ENCODE assay signal across 8 cellular contexts in genomic region chr6:26157150-26157837, GRCh38.
DNase-seq lines count a peak whose midpoint lies in the region; ATAC-seq and TF ChIP-seq lines count a peak whose summit lies in the region.

No MANE protein-coding gene starts in this region.

- POLR2A ChIA-PET in Panc1 (lab: Charles Lee): interaction anchor here (0.6 to 4.6 kb wide), 19 partner anchors 13 to 1736 kb away, joined by 3 to 88 read pairs (median 3); a partner anchor contains a TSS

- H3K36me3 ChIP-seq in Panc1 (ENCODE audit: control insufficient read depth, insufficient read depth, low read length) (no peaks in the 10 kb centered on the region; the same call in none of the 2 replicates), ovary (no peaks in the 10 kb centered on the region), urinary bladder (ENCODE audit: insufficient read depth) (no peaks in the 10 kb centered on the region)

- ATAC-seq in GM19463 (IDR thresholded peaks at IDR 0.05; ENCODE audit: unreplicated experiment) (peak; percentile 8), Panc1 (peak; percentile 47)

- TSS peak; percentile 100 for BruUV-seq in Panc1 (replicated peaks; lab: Mats Ljungman, UMichigan)

- TF ChIP-seq CTCF in Panc1 (IDR thresholded peaks at IDR 0.05): no peak
- TF ChIP-seq CTCF in ovary (IDR thresholded peaks at IDR 0.05): peak in 1 of 3 donors; percentile 28

- TF ChIP-seq POLR2A in ovary (IDR thresholded peaks at IDR 0.05): peak; percentile 55

- H3K4me3 ChIP-seq in Panc1 (ENCODE audit: low read depth in 2 of 2, low read length in 2 of 2): peak overlapping the region; percentile 59 to 94
- peak overlapping the region; percentile 77 for H3K4me3 ChIP-seq in ovary
- peak overlapping the region; percentile 57 for H3K4me3 ChIP-seq in urinary bladder (ENCODE audit: low read depth, low read length)

- peak overlapping the region; percentile 99 for H3K27ac ChIP-seq in Panc1 (ENCODE audit: low read length)
- peak overlapping the region; percentile 51 to 98 for H3K27ac ChIP-seq in ovary
- H3K27ac ChIP-seq in urinary bladder (ENCODE audit: low read depth): peak overlapping the region; percentile 94

- H3K27me3 ChIP-seq in Panc1 (ENCODE audit: control insufficient read depth, insufficient read depth, low read length) (no peaks in the 10 kb centered on the region), ovary (no peaks in the 10 kb centered on the region)

- WGBS in ovary, 3 donors: 0 to 1% (median 0%) methylated on average over 29 of the region's 29 CpGs
- WGBS in urinary bladder: 1% methylated on average over 29 of the region's 29 CpGs

- H3K4me1 ChIP-seq in Panc1 (ENCODE audit: control insufficient read depth, insufficient read depth, low read length) (peaks cover 13% of the 10 kb centered on the region), ovary (ENCODE audit: insufficient read depth) (no peaks in the 10 kb centered on the region), urinary bladder (ENCODE audit: insufficient read depth) (no peaks in the 10 kb centered on the region)

- DNase-seq in COR-L47 (lab: John Stamatoyannopoulos, UW) (peak; percentile 69), HK-2 (ENCODE audit: unreplicated experiment) (peak; percentile 69), Panc1 (ENCODE audit: low read depth, low spot score) (no peak), head of caudate nucleus (peak in 36 of 42 donors; percentile 18 to 80 (median 57)), ovary (peak; percentile 71 to 80 (median 79))
- DNase-seq in activated T-helper 9 cell treated with anti-CD3 and anti-CD28 coated beads, Interleukin-2, amount 50 U/mL, for 16 hours (ENCODE audit: low read depth): peak; percentile 23

- intact Hi-C loops in Panc1 (cut with micrococcal nuclease; ENCODE audit: unreplicated experiment) (loop anchor here (5.0 kb wide), 1 partner anchor 40 kb away; a partner anchor contains a TSS), head of caudate nucleus (cut with DNase I) (loop anchor here (2.0 kb wide), 3 partner anchors 16 to 42 kb away; a partner anchor contains a TSS), ovary (cut with DNase I) (loop anchor here (2.0 to 5.0 kb wide), 4 partner anchors 32 to 100 kb away; a partner anchor contains a TSS)

- TF ChIP-seq EP300 in ovary (IDR thresholded peaks at IDR 0.05): no peak

- CTCF ChIA-PET in Panc1 (lab: Charles Lee): no interaction called here

- H3K9me3 ChIP-seq in Panc1 (ENCODE audit: control insufficient read depth, insufficient read depth, low read depth, low read length) (no peaks in the 10 kb centered on the region), ovary (no peaks in the 10 kb centered on the region)

- in situ Hi-C loops in Panc1 (cut with HindIII; ENCODE audit: low pct_unique_long_range_greater_than_20kb, low sequenced_read_pairs): no loop called here
